1 cellular context compared by ENCODE assay signal in the genomic region with DNA sequence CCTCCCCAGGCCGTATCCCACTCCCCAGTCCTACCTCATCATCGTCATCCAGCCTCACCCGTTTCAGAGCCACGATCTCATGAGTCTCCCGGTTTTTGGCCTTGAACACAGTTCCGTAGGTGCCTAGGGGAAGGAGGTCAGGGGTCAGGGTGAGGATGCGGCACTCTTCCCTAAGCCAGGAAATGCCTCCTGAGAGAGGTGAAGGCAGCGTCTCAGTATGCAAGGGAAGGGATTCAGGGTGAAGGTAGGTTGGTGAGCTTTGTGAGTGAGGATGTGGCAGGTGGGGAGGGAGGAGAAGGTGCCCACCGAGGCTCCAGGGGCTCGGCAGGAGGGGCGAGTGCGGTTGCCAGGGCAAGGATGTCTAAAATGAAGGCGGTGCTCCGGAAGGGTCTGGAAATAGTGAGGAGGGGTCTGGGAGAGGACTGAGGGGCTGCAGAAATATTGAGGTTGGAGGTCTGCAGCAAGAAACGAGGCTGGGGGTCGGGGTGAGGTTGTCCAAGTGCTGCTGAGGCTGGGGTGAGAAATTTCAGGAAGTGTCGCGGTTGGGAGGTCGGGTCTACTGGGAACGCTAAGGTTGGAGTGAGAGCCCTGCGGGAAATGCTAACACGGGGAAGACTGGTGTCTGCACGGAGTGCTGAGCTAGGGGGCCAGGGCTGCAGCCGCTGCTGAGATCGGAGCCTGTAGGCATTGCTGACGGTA.
TF ChIP-seq lines count a peak whose summit lies in the region.

No MANE protein-coding gene starts in this region.

TF ChIP-seq in K562, 482 proteins besides CTCF, POLR2A, EP300 and RAD21 (continued from another document):
- 0 out of 2 replicates have a peak, but pooled peaks have one; percentile 34 for TF ChIP-seq GTF2E2 (tag; IDR thresholded peaks at IDR 0.05)
- TF ChIP-seq, protein P1, sequence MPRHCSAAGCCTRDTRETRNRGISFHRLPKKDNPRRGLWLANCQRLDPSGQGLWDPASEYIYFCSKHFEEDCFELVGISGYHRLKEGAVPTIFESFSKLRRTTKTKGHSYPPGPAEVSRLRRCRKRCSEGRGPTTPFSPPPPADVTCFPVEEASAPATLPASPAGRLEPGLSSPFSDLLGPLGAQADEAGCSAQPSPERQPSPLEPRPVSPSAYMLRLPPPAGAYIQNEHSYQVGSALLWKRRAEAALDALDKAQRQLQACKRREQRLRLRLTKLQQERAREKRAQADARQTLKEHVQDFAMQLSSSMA (CRISPR knock-in tag; IDR thresholded peaks at IDR 0.05): no peak
- TF ChIP-seq ZBTB7A (IDR thresholded peaks at IDR 0.05; ENCODE audit: borderline replicate concordance, control insufficient read depth, low read depth, low read length): peak; percentile 75; the same call in 1 of the 2 replicates
- no peak for TF ChIP-seq HEY1 (CRISPR knock-in tag; IDR thresholded peaks at IDR 0.05; ENCODE audit: borderline replicate concordance)
- peak; percentile 60; the same call in 1 of the 2 replicates for TF ChIP-seq LARP7 (IDR thresholded peaks at IDR 0.05)
- 0 out of 2 replicates have a peak, but pooled peaks have one; percentile 4 for TF ChIP-seq PHB2 (IDR thresholded peaks at IDR 0.05; ENCODE audit: low read depth)
- no peak; the same call in none of the 2 replicates for TF ChIP-seq HDGF (IDR thresholded peaks at IDR 0.05)
- TF ChIP-seq PURB (CRISPR knock-in tag; IDR thresholded peaks at IDR 0.05; ENCODE audit: low read depth): 0 out of 2 replicates have a peak, but pooled peaks have one; percentile 29
- TF ChIP-seq RFX5 (IDR thresholded peaks at IDR 0.05; ENCODE audit: low read depth, low read length): 0 out of 2 replicates have a peak, but pooled peaks have one; percentile 16
- peak; percentile 47 for TF ChIP-seq NR2C2 (CRISPR knock-in tag; IDR thresholded peaks at IDR 0.05)
- TF ChIP-seq NR2C2 (tag; IDR thresholded peaks at IDR 0.05): no peak
- TF ChIP-seq MXI1 (IDR thresholded peaks at IDR 0.05; ENCODE audit: low read depth, low read length): peak; percentile 3; the same call in 1 of the 2 replicates
- 0 out of 2 replicates have a peak, but pooled peaks have one; percentile 20 for TF ChIP-seq SMARCE1 (IDR thresholded peaks at IDR 0.05)
- TF ChIP-seq CC2D1A (IDR thresholded peaks at IDR 0.05): peak; percentile 12; the same call in 1 of the 2 replicates
- peak; percentile 50; the same call in 1 of the 2 replicates for TF ChIP-seq ZNF830 (CRISPR knock-in tag; IDR thresholded peaks at IDR 0.05)
